35 cellular contexts compared by ENCODE assay signal in the genomic region with DNA sequence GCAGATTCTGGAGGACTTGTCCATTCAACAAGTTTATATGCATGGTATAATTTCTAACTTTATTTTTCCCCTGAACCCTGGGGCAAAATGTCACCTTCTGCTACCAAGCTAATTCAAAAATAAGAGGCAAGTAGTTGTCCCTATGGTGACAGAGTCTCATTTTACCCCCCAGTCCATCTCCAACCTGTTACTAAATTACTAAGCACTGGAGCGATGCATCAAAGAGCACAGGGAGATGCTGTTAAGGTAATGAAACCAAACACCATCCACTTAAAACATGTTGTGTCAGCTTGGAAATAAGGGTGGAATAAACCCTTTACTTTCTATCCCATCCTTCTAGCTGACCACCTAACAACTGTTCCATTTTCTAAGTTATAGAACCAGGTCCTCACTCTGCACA.
"Had no signal": no experiment of that assay in that cellular context is flagged by ENCODE, and none has a peak within 500 bp of the region (broad histone marks: within the 10 kb centered on the region; RNA-seq: fewer than 3 reads in every experiment).

No MANE protein-coding gene starts in this region.

- FAIRE-seq: islet of Langerhans had no signal

- H3K4me3 ChIP-seq: adrenal gland, body of pancreas, cardiac muscle cell, coronary artery, dorsolateral prefrontal cortex, gastrocnemius medialis, mucosa of descending colon, ovary, prostate gland, smooth muscle cell, vagina had no signal

- H3K36me3 Mint-ChIP-seq: activated naive CD8-positive, alpha-beta T cell; natural killer cell treated with Interleukin-12 subunit alpha and Interleukin-12 subunit beta and Interleukin-15 and Interleukin-18, amount 100 ng/mL, for 72 hours; stimulated activated memory B cell treated with anti-CD40 and anti-IgM and Interleukin-4, amounts not matched to agents 10 μg/mL and 1 μg/mL and 100 μg/mL, for 72 hours; type B pancreatic cell had no signal

- DNase-seq: activated CD4-positive, alpha-beta T cell treated with anti-CD3 and anti-CD28 coated beads for 48 hours; activated CD4-positive, alpha-beta T cell treated with anti-CD3 and anti-CD28 coated beads, Interleukin-2, amount 50 U/mL, for 48 hours; activated CD8-positive, alpha-beta memory T cell treated with anti-CD3 and anti-CD28 coated beads for 24 hours; activated effector memory CD4-positive, alpha-beta T cell treated with Interleukin-2 at 50 U/mL for 16 hours; activated naive CD4-positive, alpha-beta T cell treated with Interleukin-2 at 50 U/mL for 16 hours; adrenal gland; aorta; body of pancreas; cerebellar nuclear complex; dorsolateral prefrontal cortex; effector memory CD4-positive, alpha-beta T cell; erythroblast; gastrocnemius medialis; glutamatergic neuron; left ventricle myocardium superior; mucosa of descending colon; ovary; stimulated activated CD4-positive, alpha-beta T cell treated with anti-CD3 and anti-CD28 coated beads, Interleukin-1b, Interleukin-23, amount 100 ng/mL, for 48 hours; stimulated activated CD4-positive, alpha-beta T cell treated with anti-CD3 and anti-CD28 coated beads, Interleukin-4, amount 100 ng/mL, for 4 hours; stimulated activated CD8-positive, alpha-beta memory T cell treated with anti-CD3 and anti-CD28 coated beads, Interleukin-4, amount 100 ng/mL, for 48 hours; stimulated activated naive CD8-positive, alpha-beta T cell treated with anti-CD3 and anti-CD28 coated beads, Interleukin-15, amount 100 ng/mL, for 72 hours; substantia nigra had no signal

- H3K9me3 Mint-ChIP-seq: stimulated activated memory B cell treated with anti-CD40 and anti-IgM and Interleukin-4, amounts not matched to agents 10 μg/mL and 1 μg/mL and 100 μg/mL, for 72 hours; stimulated activated naive CD8-positive, alpha-beta T cell treated with anti-CD3 and anti-CD28 coated beads, Interleukin-15, amount 100 ng/mL, for 72 hours; type B pancreatic cell had no signal

- H3K4me1 ChIP-seq: adrenal gland, body of pancreas, gastrocnemius medialis, prostate gland, vagina had no signal

- H3K9me3 ChIP-seq: adrenal gland, body of pancreas, gastrocnemius medialis, mucosa of descending colon, neutrophil, ovary, prostate gland, vagina had no signal

- H3K4me1 Mint-ChIP-seq: stimulated activated memory B cell treated with anti-CD40 and anti-IgM and Interleukin-4, amounts not matched to agents 10 μg/mL and 1 μg/mL and 100 μg/mL, for 72 hours; stimulated activated naive CD8-positive, alpha-beta T cell treated with anti-CD3 and anti-CD28 coated beads, Interleukin-15, amount 100 ng/mL, for 72 hours had no signal

- H3K27ac ChIP-seq: adrenal gland, body of pancreas, cardiac muscle cell, coronary artery, dorsolateral prefrontal cortex, gastrocnemius medialis, neutrophil, ovary, prostate gland, vagina, VCaP had no signal

- H3K4me2 ChIP-seq: smooth muscle cell had no signal

- H3K36me3 ChIP-seq: adrenal gland, cardiac muscle cell, gastrocnemius medialis, neutrophil, ovary, prostate gland, vagina had no signal

- H3K27me3 ChIP-seq: adrenal gland, body of pancreas, cardiac muscle cell, dorsolateral prefrontal cortex, gastrocnemius medialis, neutrophil, ovary, vagina had no signal

- H3K27me3 Mint-ChIP-seq: activated naive CD8-positive, alpha-beta T cell; natural killer cell treated with Interleukin-12 subunit alpha and Interleukin-12 subunit beta and Interleukin-15 and Interleukin-18, amount 100 ng/mL, for 72 hours; stimulated activated memory B cell treated with anti-CD40 and anti-IgM and Interleukin-4, amounts not matched to agents 10 μg/mL and 1 μg/mL and 100 μg/mL, for 72 hours; stimulated activated naive CD8-positive, alpha-beta T cell treated with anti-CD3 and anti-CD28 coated beads, Interleukin-15, amount 100 ng/mL, for 72 hours; type B pancreatic cell had no signal

- H3K27ac Mint-ChIP-seq: activated naive CD8-positive, alpha-beta T cell; natural killer cell treated with Interleukin-12 subunit alpha and Interleukin-12 subunit beta and Interleukin-15 and Interleukin-18, amount 100 ng/mL, for 72 hours; stimulated activated memory B cell treated with anti-CD40 and anti-IgM and Interleukin-4, amounts not matched to agents 10 μg/mL and 1 μg/mL and 100 μg/mL, for 72 hours; stimulated activated naive CD8-positive, alpha-beta T cell treated with anti-CD3 and anti-CD28 coated beads, Interleukin-15, amount 100 ng/mL, for 72 hours; type B pancreatic cell had no signal

- H3K4me3 Mint-ChIP-seq: activated naive CD8-positive, alpha-beta T cell; natural killer cell treated with Interleukin-12 subunit alpha and Interleukin-12 subunit beta and Interleukin-15 and Interleukin-18, amount 100 ng/mL, for 72 hours; stimulated activated memory B cell treated with anti-CD40 and anti-IgM and Interleukin-4, amounts not matched to agents 10 μg/mL and 1 μg/mL and 100 μg/mL, for 72 hours; stimulated activated naive CD8-positive, alpha-beta T cell treated with anti-CD3 and anti-CD28 coated beads, Interleukin-15, amount 100 ng/mL, for 72 hours; type B pancreatic cell had no signal

- ATAC-seq: activated CD4-positive, CD25-positive, alpha-beta regulatory T cell treated with anti-CD3 and anti-CD28 coated beads, Interleukin-2, amount 50 U/mL, for 24 hours; body of pancreas; gastrocnemius medialis; left ventricle myocardium superior; mucosa of descending colon; natural killer cell treated with Interleukin-12 subunit alpha and Interleukin-12 subunit beta and Interleukin-15 and Interleukin-18, amount 100 ng/mL, for 72 hours; stimulated activated memory B cell treated with anti-CD40 and anti-IgM and Interleukin-4, amounts not matched to agents 10 μg/mL and 1 μg/mL and 100 μg/mL, for 72 hours; stimulated activated naive CD8-positive, alpha-beta T cell treated with anti-CD3 and anti-CD28 coated beads, Interleukin-15, amount 100 ng/mL, for 72 hours had no signal
